ENCODE assay signal across 8 cellular contexts in genomic region chr7:140696024-140696678, GRCh38. TPM values are rescaled to one million over a fixed set of nuclear protein-coding genes. Genes with fewer than 3 reads are reported as not detected.
DNase-seq lines count a peak whose midpoint lies in the region; ATAC-seq and TF ChIP-seq lines count a peak whose summit lies in the region.

No MANE protein-coding gene starts in this region.

- H3K27ac ChIP-seq in PC-3 (ENCODE audit: low read length) (peak overlapping the region; percentile 57), suprapubic skin (peak overlapping the region; percentile 90)

- peak overlapping the region; percentile 88 for H3K4me3 ChIP-seq in PC-3 (ENCODE audit: low read length)
- peak overlapping the region; percentile 82 for H3K4me3 ChIP-seq in suprapubic skin

- no peak for TF ChIP-seq CTCF in PC-3 (conservative IDR thresholded peaks at IDR 0.05; ENCODE audit: low read depth, low read length)
- TF ChIP-seq CTCF in suprapubic skin (IDR thresholded peaks at IDR 0.05): no peak

- H3K9me3 ChIP-seq in PC-3 (ENCODE audit: low read length) (no peaks in the 10 kb centered on the region), suprapubic skin (no peaks in the 10 kb centered on the region)

- no peaks in the 10 kb centered on the region for H3F3A ChIP-seq in PC-3 (ENCODE audit: low read length, unreplicated experiment)

- peak; percentile 99 for DNase-seq in DMS53 (lab: John Stamatoyannopoulos, UW)
- DNase-seq in PC-3: peak; percentile 92
- peak; percentile 89 for DNase-seq in activated gamma-delta T cell treated with Interleukin-2 at 50 U/mL for 16 hours
- DNase-seq in germinal center (ENCODE audit: low spot score): peak; percentile 93
- peak; percentile 96 for DNase-seq in occipital lobe (lab: John Stamatoyannopoulos, UW)
- peak; percentile 97 to 98 for DNase-seq in suprapubic skin (ENCODE audit: low spot score in 2 of 2)

- H3K27me3 ChIP-seq in PC-3 (ENCODE audit: low read length) (no peaks in the 10 kb centered on the region), suprapubic skin (no peaks in the 10 kb centered on the region)

- H3K36me3 ChIP-seq in PC-3 (ENCODE audit: low read depth, low read length) (no peaks in the 10 kb centered on the region), suprapubic skin (peaks cover 20% of the 10 kb centered on the region)

- BruUV-seq in PC-3 (replicated peaks; lab: Mats Ljungman, UMichigan): TSS peak; percentile 85

- 20% methylated on average over 22 of the region's 23 CpGs for WGBS in suprapubic skin

- intact Hi-C loops in PC-3 (cut with micrococcal nuclease): loop anchor here (1.0 kb wide), 1 partner anchor 23 kb away; no protein-coding TSS in a partner anchor

- peaks cover 8% of the 10 kb centered on the region; the same call in 1 of the 2 replicates for H4K20me1 ChIP-seq in PC-3 (ENCODE audit: low read length)

- H3K9ac ChIP-seq in PC-3 (ENCODE audit: low read length): peak overlapping the region; percentile 90

- ATAC-seq in HG02870 (IDR thresholded peaks at IDR 0.05; ENCODE audit: unreplicated experiment) (peak; percentile 4), PC-3 (peak; percentile 89), GM21526 (IDR thresholded peaks at IDR 0.05; ENCODE audit: low FRiP score, unreplicated experiment) (no peak)

- H3K4me1 ChIP-seq in PC-3 (ENCODE audit: insufficient read depth, low read length) (peaks cover 17% of the 10 kb centered on the region; the same call in 1 of the 2 replicates), suprapubic skin (peaks cover 22% of the 10 kb centered on the region)

- peaks cover 42% of the 10 kb centered on the region for H3K79me2 ChIP-seq in PC-3 (ENCODE audit: low read length)

- peak overlapping the region; percentile 89 for H3K4me2 ChIP-seq in PC-3 (ENCODE audit: low read length)

- no peaks in the 10 kb centered on the region for H3K9me2 ChIP-seq in PC-3 (replicated peaks; ENCODE audit: low read length)

- no peak for TF ChIP-seq POLR2A in suprapubic skin (IDR thresholded peaks at IDR 0.05)

- no peak for TF ChIP-seq EP300 in suprapubic skin (IDR thresholded peaks at IDR 0.05)

- CTCF ChIA-PET in PC-3 (lab: Charles Lee): interaction anchor here (0.6 kb wide), 1 partner anchor 100 kb away, joined by 11 read pairs; no protein-coding TSS in a partner anchor

- H2AFZ ChIP-seq in PC-3 (ENCODE audit: low read length): peak overlapping the region; percentile 81

- POLR2A ChIA-PET in PC-3 (lab: Charles Lee; ENCODE audit: unreplicated experiment): interaction anchor here (0.6 kb wide), 1 partner anchor 27 kb away, joined by 7 read pairs; no protein-coding TSS in a partner anchor

RNA-seq across cellular contexts. Expression of gene NDUFB2, which starts 0.4 kb away (rescaled TPM):
- total RNA-seq in PC-3 (2014; rRNA removed) (296 and 325 TPM in 2 replicates), occipital lobe (45.4 TPM), suprapubic skin (100 to 1,000 TPM; 104 to 435 (median 229) TPM)

RNA-seq across cellular contexts. Expression of gene ADCK2, which starts 23.4 kb away (rescaled TPM):
- total RNA-seq in PC-3 (2014; rRNA removed) (29.4 and 39.3 TPM in 2 replicates), occipital lobe (47.6 TPM), suprapubic skin (10 to 100 TPM; 41.2 to 65.9 (median 53.3) TPM)

RNA-seq across cellular contexts. Expression of gene DENND2A, which starts 55.5 kb away (rescaled TPM):
- total RNA-seq in PC-3 (2014; rRNA removed) (8.9 and 10.6 TPM in 2 replicates), occipital lobe (16.4 TPM), suprapubic skin (1 to 10 TPM in 3 of 4 donors, under 1 TPM in 1; 0.99 to 5.1 (median 2.2) TPM)
